12 cellular contexts compared by ENCODE assay signal in the genomic region with DNA sequence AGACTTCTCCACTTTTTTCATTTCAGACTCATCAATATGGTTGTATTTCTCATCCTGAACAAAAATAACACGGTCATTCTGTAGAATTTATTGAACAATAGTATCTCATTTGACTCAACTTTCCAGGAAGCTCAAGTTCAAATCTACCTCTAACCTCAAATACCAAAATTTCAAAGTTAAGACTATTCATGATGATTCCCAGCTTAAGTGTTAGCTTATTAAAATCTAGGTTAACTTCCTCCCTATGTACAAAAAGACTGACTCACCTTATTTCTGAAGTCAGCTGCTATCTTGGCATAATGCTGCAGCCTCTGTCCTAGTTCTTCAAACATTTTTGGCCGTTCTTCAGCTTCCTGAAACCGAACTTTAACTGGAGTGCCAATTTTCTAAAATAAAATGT.
"Had no signal": no experiment of that assay in that cellular context is flagged by ENCODE, and none has a peak within 500 bp of the region (broad histone marks: within the 10 kb centered on the region; RNA-seq: fewer than 3 reads in every experiment).

No MANE protein-coding gene starts in this region.

- H3K4me1 ChIP-seq: colonic mucosa, transverse colon had no signal

- H3K9ac ChIP-seq: SK-N-SH had no signal

- H3K9me3 ChIP-seq: colonic mucosa, mucosa of descending colon, neutrophil, SK-N-SH, transverse colon had no signal

- DNase-seq: colonic mucosa; effector memory CD4-positive, alpha-beta T cell; mammary epithelial cell; mucosa of descending colon; naive thymus-derived CD8-positive, alpha-beta T cell; SK-N-SH; transverse colon had no signal

- H3K9me3 Mint-ChIP-seq: activated naive CD4-positive, alpha-beta T cell treated with anti-CD3 and anti-CD28 coated beads, Interleukin-2, amount 50 U/mL, for 72 hours; naive thymus-derived CD8-positive, alpha-beta T cell; WTC11 had no signal

- H3K4me3 ChIP-seq: colonic mucosa, mucosa of descending colon, skin epidermis, transverse colon had no signal

- H3K4me1 Mint-ChIP-seq: WTC11 had no signal

- H3K27ac Mint-ChIP-seq: WTC11 had no signal

- ATAC-seq: mucosa of descending colon; naive thymus-derived CD8-positive, alpha-beta T cell; Right ventricle myocardium inferior; WTC11 had no signal

- H3K27me3 Mint-ChIP-seq: naive thymus-derived CD8-positive, alpha-beta T cell had no signal

- H3K4me3 Mint-ChIP-seq: naive thymus-derived CD8-positive, alpha-beta T cell; WTC11 had no signal

- H3K27me3 ChIP-seq: colonic mucosa, neutrophil, transverse colon had no signal
